In the genomic region with DNA sequence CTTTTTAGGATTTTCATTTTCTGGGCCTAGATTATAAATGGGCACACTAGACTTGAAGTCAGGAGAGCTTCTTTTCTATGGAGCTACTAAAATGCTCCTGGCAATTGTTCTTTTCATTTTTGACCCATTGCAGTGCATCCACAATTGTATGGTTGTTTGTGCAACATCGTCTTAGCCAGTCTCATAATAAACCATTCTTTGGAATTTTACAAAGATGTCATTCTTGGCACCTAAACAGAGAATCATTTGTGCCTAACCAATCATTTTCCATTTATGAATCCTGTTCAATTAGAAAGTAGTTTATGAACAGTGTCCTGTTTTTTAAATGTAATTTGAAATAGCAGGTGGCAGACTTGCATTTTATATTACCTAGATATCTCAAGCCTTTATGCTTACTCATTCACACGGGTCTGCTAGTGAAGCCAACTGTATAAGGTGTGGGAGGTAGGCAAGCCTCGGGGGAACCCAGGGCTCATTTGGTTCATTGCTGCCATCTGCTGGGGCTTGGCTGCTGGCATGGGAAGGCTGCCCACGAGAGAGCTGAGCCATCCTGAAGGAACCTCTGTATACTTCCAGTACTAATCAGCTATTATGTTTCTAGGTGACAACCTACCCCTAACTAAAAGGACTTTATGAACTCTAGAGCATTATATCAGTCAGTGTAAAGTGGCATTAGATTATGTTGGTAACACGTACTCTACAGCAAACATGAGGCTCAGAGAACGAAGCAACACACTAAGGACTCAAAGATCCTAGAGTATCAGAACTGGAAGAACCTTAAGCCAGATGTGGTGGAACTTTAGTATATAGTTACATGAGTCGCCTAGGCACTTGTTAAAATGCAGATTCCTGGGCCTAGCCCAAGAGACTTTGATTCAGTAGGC, we compare ENCODE assay signal across 1 cellular context.
TF ChIP-seq lines count a peak whose summit lies in the region.

No MANE protein-coding gene starts in this region.

TF ChIP-seq in GM23338, 12 proteins besides CTCF, POLR2A, EP300 and RAD21 (continued from another document):
- TF ChIP-seq, protein P1, sequence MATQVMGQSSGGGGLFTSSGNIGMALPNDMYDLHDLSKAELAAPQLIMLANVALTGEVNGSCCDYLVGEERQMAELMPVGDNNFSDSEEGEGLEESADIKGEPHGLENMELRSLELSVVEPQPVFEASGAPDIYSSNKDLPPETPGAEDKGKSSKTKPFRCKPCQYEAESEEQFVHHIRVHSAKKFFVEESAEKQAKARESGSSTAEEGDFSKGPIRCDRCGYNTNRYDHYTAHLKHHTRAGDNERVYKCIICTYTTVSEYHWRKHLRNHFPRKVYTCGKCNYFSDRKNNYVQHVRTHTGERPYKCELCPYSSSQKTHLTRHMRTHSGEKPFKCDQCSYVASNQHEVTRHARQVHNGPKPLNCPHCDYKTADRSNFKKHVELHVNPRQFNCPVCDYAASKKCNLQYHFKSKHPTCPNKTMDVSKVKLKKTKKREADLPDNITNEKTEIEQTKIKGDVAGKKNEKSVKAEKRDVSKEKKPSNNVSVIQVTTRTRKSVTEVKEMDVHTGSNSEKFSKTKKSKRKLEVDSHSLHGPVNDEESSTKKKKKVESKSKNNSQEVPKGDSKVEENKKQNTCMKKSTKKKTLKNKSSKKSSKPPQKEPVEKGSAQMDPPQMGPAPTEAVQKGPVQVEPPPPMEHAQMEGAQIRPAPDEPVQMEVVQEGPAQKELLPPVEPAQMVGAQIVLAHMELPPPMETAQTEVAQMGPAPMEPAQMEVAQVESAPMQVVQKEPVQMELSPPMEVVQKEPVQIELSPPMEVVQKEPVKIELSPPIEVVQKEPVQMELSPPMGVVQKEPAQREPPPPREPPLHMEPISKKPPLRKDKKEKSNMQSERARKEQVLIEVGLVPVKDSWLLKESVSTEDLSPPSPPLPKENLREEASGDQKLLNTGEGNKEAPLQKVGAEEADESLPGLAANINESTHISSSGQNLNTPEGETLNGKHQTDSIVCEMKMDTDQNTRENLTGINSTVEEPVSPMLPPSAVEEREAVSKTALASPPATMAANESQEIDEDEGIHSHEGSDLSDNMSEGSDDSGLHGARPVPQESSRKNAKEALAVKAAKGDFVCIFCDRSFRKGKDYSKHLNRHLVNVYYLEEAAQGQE (IDR thresholded peaks at IDR 0.05; ENCODE audit: unreplicated experiment) = no peak
- TF ChIP-seq JUNB (IDR thresholded peaks at IDR 0.05; ENCODE audit: unreplicated experiment) (no peak), ZNF331 (CRISPR knock-in tag; IDR thresholded peaks at IDR 0.05; ENCODE audit: low read depth) (no peak), EZH2 (IDR thresholded peaks at IDR 0.05; ENCODE audit: low read depth, unreplicated experiment) (no peak), STAT1 (IDR thresholded peaks at IDR 0.05; ENCODE audit: unreplicated experiment) (no peak), NANOG (IDR thresholded peaks at IDR 0.05; ENCODE audit: borderline replicate concordance) (no peak), EZH2phosphoT487 (IDR thresholded peaks at IDR 0.05; ENCODE audit: unreplicated experiment) (no peak)
